ENCODE assay signal across 1 cellular context in the genomic region with DNA sequence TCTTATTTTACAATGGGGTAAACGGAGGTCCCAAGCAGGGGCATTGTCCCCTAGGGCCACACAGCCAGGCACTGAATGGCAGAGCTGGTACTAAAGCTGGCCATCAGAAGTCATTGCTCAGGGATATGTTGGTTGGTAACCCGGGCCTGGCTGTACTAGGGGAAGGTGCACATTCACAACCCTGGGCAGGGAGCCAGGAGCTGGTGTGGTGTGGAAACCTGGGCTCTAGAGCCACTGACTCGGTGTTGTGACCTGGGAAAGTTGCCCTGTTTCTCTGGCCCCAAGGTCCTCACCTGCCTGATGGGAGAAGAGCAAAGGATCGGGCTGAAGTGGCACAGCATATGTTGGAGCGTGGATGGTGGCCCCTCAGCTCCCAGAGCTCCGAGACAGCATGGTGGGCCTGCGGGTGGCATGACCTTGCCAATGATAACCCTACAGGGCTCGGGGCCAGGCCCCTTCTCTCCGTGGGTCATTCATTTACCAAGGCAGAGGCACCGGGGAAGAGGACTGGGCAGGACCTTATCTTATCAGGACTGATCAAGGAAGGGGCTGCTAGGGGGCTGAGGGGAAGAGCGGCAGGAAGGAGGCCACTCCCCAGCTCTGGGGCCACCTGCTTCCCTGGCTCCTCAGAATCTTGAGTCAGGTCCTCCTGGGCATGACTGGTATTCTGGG.
TF ChIP-seq lines count a peak whose summit lies in the region.

No MANE protein-coding gene starts in this region.

TF ChIP-seq in HepG2, 621 proteins besides CTCF, POLR2A, EP300 and RAD21:
- TF ChIP-seq, protein P1, sequence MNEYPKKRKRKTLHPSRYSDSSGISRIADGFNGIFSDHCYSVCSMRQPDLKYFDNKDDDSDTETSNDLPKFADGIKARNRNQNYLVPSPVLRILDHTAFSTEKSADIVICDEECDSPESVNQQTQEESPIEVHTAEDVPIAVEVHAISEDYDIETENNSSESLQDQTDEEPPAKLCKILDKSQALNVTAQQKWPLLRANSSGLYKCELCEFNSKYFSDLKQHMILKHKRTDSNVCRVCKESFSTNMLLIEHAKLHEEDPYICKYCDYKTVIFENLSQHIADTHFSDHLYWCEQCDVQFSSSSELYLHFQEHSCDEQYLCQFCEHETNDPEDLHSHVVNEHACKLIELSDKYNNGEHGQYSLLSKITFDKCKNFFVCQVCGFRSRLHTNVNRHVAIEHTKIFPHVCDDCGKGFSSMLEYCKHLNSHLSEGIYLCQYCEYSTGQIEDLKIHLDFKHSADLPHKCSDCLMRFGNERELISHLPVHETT (CRISPR knock-in tag; conservative IDR thresholded peaks at IDR 0.05): no peak
TF ChIP-seq in HepG2: peak in this region for 0.
